Comparison of ENCODE assay signal across 8 cellular contexts in genomic region chr10:73910401-73910763, GRCh38. TPM values are rescaled to one million over a fixed set of nuclear protein-coding genes. Genes with fewer than 3 reads are reported as not detected.
DNase-seq lines count a peak whose midpoint lies in the region; ATAC-seq and TF ChIP-seq lines count a peak whose summit lies in the region.

No MANE protein-coding gene starts in this region.

- CTCF ChIA-PET in HEK293 (lab: Yijun Ruan, JAX) = interaction anchor here (0.7 to 1.0 kb wide), 2 partner anchors 24 to 26 kb away, joined by 3 to 5 read pairs; no protein-coding TSS in a partner anchor
- CTCF ChIA-PET in activated CD8-positive, alpha-beta T cell treated with anti-CD3 and anti-CD28 coated beads, Interleukin-2, amount 10 ng/mL, durations not matched to agents 7 days and 5 days (lab: Charles Lee) = interaction anchor here (1.3 to 1.6 kb wide), 3 partner anchors 30 to 64 kb away, joined by 3 to 6 read pairs (median 6); no protein-coding TSS in a partner anchor

- no peak for DNase-seq in CD14-positive monocyte (ENCODE audit: low spot score)
- DNase-seq in activated CD8-positive, alpha-beta T cell treated with anti-CD3 and anti-CD28 coated beads, Interleukin-2, amount 10 ng/mL, durations not matched to agents 7 days and 5 days = peak; percentile 42
- peak; percentile 39 for DNase-seq in kidney tubule cell (ENCODE audit: low spot score)
- DNase-seq in tibial nerve (ENCODE audit: low spot score in 2 of 2) = no peak
- DNase-seq in hepatic stellate cell (ENCODE audit: low spot score) = no peak
- DNase-seq in NCI-H446 (lab: John Stamatoyannopoulos, UW) = no peak
- DNase-seq in ecto neural progenitor cell (ENCODE audit: low spot score) = no peak

- H3K4me3 Mint-ChIP-seq in CD14-positive monocyte = peak overlapping the region; percentile 71 to 80
- peak overlapping the region; percentile 72 for H3K4me3 Mint-ChIP-seq in activated CD8-positive, alpha-beta T cell treated with anti-CD3 and anti-CD28 coated beads, Interleukin-2, amount 10 ng/mL, durations not matched to agents 7 days and 5 days

- peaks cover 15 to 19% of the 10 kb centered on the region in 2 donors for H3K36me3 Mint-ChIP-seq in CD14-positive monocyte
- H3K36me3 Mint-ChIP-seq in activated CD8-positive, alpha-beta T cell treated with anti-CD3 and anti-CD28 coated beads, Interleukin-2, amount 10 ng/mL, durations not matched to agents 7 days and 5 days (ENCODE audit: low read depth) = peaks cover 3% of the 10 kb centered on the region

- POLR2A ChIA-PET in HEK293 (lab: Yijun Ruan, JAX) = no interaction called here
- POLR2A ChIA-PET in activated CD8-positive, alpha-beta T cell treated with anti-CD3 and anti-CD28 coated beads, Interleukin-2, amount 10 ng/mL, durations not matched to agents 7 days and 5 days (lab: Charles Lee) = no interaction called here

- no peaks in the 10 kb centered on the region for H3K9me3 Mint-ChIP-seq in CD14-positive monocyte
- H3K9me3 Mint-ChIP-seq in activated CD8-positive, alpha-beta T cell treated with anti-CD3 and anti-CD28 coated beads, Interleukin-2, amount 10 ng/mL, durations not matched to agents 7 days and 5 days (ENCODE audit: insufficient read depth) = no peaks in the 10 kb centered on the region

- H3K9me3 ChIP-seq in HEK293 (ENCODE audit: control insufficient read depth, insufficient read depth, low read depth, low read length) (no peaks in the 10 kb centered on the region), tibial nerve (no peaks in the 10 kb centered on the region)

- H3K36me3 ChIP-seq in HEK293 (ENCODE audit: control insufficient read depth in 2 of 2, insufficient read depth in 1 of 2, low read length in 2 of 2) (no peaks in the 10 kb centered on the region), tibial nerve (no peaks in the 10 kb centered on the region)

- 23 to 37% methylated on average over 9 of the region's 9 CpGs for WGBS in tibial nerve, 2 donors

- H3K4me1 ChIP-seq in HEK293 (ENCODE audit: control insufficient read depth, insufficient read depth, low read length) (no peaks in the 10 kb centered on the region), tibial nerve (peaks cover 0 to 71% (median 34%) of the 10 kb centered on the region in 4 donors)

- TF ChIP-seq EP300 in tibial nerve (IDR thresholded peaks at IDR 0.05) = no peak

- H3K4me3 ChIP-seq in HEK293 (ENCODE audit: low read depth, low read length) (no peak overlapping the region), tibial nerve (peak overlapping the region; percentile 50 to 78 (median 60))

- H3K27ac Mint-ChIP-seq in CD14-positive monocyte = peak overlapping the region in 6 of 7 donors; percentile 5 to 85 (median 52)
- H3K27ac Mint-ChIP-seq in activated CD8-positive, alpha-beta T cell treated with anti-CD3 and anti-CD28 coated beads, Interleukin-2, amount 10 ng/mL, durations not matched to agents 7 days and 5 days = peak overlapping the region; percentile 53

- H3K27ac ChIP-seq in HEK293 (ENCODE audit: extremely low read depth, low read depth, low read length) (no peak overlapping the region), tibial nerve (peak overlapping the region in 3 of 4 donors; percentile 63 to 83 (median 79))

- no peak for TF ChIP-seq POLR2A in tibial nerve (IDR thresholded peaks at IDR 0.05)

- H3K27me3 ChIP-seq in tibial nerve = peaks cover 0 to 8% of the 10 kb centered on the region in 2 donors

- peaks cover 75% of the 10 kb centered on the region for H3K4me1 Mint-ChIP-seq in CD14-positive monocyte
- H3K4me1 Mint-ChIP-seq in activated CD8-positive, alpha-beta T cell treated with anti-CD3 and anti-CD28 coated beads, Interleukin-2, amount 10 ng/mL, durations not matched to agents 7 days and 5 days (ENCODE audit: low read depth) = peaks cover 43% of the 10 kb centered on the region

- intact Hi-C loops in CD14-positive monocyte (cut with micrococcal nuclease) = no loop called here

- ATAC-seq in activated CD8-positive, alpha-beta T cell treated with anti-CD3 and anti-CD28 coated beads, Interleukin-2, amount 10 ng/mL, durations not matched to agents 7 days and 5 days = peak; percentile 31

- TF ChIP-seq CTCF in CD14-positive monocyte (IDR thresholded peaks at IDR 0.05) = no peak
- TF ChIP-seq CTCF in HEK293 (tag by site-specific recombination; IDR thresholded peaks at IDR 0.05) = peak; percentile 42; the same call in 1 of the 2 replicates
- TF ChIP-seq CTCF in tibial nerve (IDR thresholded peaks at IDR 0.05) = no peak

- H3K27me3 Mint-ChIP-seq in CD14-positive monocyte (ENCODE audit: low read depth in 3 of 3) = peaks cover 6 to 17% (median 12%) of the 10 kb centered on the region in 3 donors
- H3K27me3 Mint-ChIP-seq in activated CD8-positive, alpha-beta T cell treated with anti-CD3 and anti-CD28 coated beads, Interleukin-2, amount 10 ng/mL, durations not matched to agents 7 days and 5 days (ENCODE audit: low read depth) = peaks cover 40% of the 10 kb centered on the region

TF ChIP-seq in HEK293, 187 proteins besides CTCF, POLR2A, EP300 and RAD21:
- no peak for TF ChIP-seq ZNF624 (tag by site-specific recombination; IDR thresholded peaks at IDR 0.05)
- TF ChIP-seq ZNF302 (tag by site-specific recombination; IDR thresholded peaks at IDR 0.05; ENCODE audit: low read depth) = no peak
- TF ChIP-seq PRDM6 (tag by site-specific recombination; IDR thresholded peaks at IDR 0.05) = no peak
- TF ChIP-seq, protein P1, sequence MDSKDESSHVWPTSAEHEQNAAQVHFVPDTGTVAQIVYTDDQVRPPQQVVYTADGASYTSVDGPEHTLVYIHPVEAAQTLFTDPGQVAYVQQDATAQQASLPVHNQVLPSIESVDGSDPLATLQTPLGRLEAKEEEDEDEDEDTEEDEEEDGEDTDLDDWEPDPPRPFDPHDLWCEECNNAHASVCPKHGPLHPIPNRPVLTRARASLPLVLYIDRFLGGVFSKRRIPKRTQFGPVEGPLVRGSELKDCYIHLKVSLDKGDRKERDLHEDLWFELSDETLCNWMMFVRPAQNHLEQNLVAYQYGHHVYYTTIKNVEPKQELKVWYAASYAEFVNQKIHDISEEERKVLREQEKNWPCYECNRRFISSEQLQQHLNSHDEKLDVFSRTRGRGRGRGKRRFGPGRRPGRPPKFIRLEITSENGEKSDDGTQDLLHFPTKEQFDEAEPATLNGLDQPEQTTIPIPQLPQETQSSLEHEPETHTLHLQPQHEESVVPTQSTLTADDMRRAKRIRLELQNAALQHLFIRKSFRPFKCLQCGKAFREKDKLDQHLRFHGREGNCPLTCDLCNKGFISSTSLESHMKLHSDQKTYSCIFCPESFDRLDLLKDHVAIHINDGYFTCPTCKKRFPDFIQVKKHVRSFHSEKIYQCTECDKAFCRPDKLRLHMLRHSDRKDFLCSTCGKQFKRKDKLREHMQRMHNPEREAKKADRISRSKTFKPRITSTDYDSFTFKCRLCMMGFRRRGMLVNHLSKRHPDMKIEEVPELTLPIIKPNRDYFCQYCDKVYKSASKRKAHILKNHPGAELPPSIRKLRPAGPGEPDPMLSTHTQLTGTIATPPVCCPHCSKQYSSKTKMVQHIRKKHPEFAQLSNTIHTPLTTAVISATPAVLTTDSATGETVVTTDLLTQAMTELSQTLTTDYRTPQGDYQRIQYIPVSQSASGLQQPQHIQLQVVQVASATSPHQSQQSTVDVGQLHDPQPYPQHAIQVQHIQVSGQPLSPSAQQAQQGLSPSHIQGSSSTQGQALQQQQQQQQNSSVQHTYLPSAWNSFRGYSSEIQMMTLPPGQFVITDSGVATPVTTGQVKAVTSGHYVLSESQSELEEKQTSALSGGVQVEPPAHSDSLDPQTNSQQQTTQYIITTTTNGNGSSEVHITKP (tag by site-specific recombination; IDR thresholded peaks at IDR 0.05) = 0 out of 2 replicates have a peak, but pooled peaks have one; percentile 13
- 0 out of 2 replicates have a peak, but pooled peaks have one; percentile 29 for TF ChIP-seq ZBTB48 (tag by site-specific recombination; IDR thresholded peaks at IDR 0.05)
TF ChIP-seq in HEK293: peak in this region for 2.

RNA-seq across cellular contexts. Expression of gene PLAU, which starts 0.6 kb away (rescaled TPM):
- polyA plus RNA-seq in CD14-positive monocyte = under 1 TPM; 0.16 to 0.43 TPM
- total RNA-seq in activated CD8-positive, alpha-beta T cell treated with anti-CD3 and anti-CD28 coated beads, Interleukin-2, amount 10 ng/mL, durations not matched to agents 7 days and 5 days = 1 to 10 TPM; 1.1 to 1.6 TPM
- total RNA-seq in tibial nerve = 1 to 10 TPM; 2.5 to 7.8 (median 3.5) TPM

RNA-seq across cellular contexts. Expression of gene CAMK2G, which starts 36.0 kb away (rescaled TPM):
- polyA plus RNA-seq in CD14-positive monocyte = 1 to 10 TPM; 1.7 to 3.0 TPM
- 10 to 100 TPM; 43.2 to 48.4 TPM for total RNA-seq in activated CD8-positive, alpha-beta T cell treated with anti-CD3 and anti-CD28 coated beads, Interleukin-2, amount 10 ng/mL, durations not matched to agents 7 days and 5 days
- 10 to 100 TPM; 26.4 to 43.5 (median 35.1) TPM for total RNA-seq in tibial nerve

Comparison
In these comparisons a context has a peak if more than half of its experiments do, and no peak if none do; other contexts are left out.
1. DNase-seq: peak in activated CD8-positive, alpha-beta T cell treated with anti-CD3 and anti-CD28 coated beads, Interleukin-2, amount 10 ng/mL, durations not matched to agents 7 days and 5 days (single experiment) and kidney tubule cell (single experiment); none in CD14-positive monocyte (single experiment), tibial nerve (0 of 2), hepatic stellate cell (single experiment), NCI-H446 (0 of 2) and ecto neural progenitor cell (single experiment).